Comparison of ENCODE assay signal across 10 cellular contexts in genomic region chr5:402615-403359, GRCh38. TPM values are rescaled to one million over a fixed set of nuclear protein-coding genes. Genes with fewer than 3 reads are reported as not detected.
A peak's percentile ranks its signal among the peaks of the same experiment; 100 is the strongest.
DNase-seq lines count a peak whose midpoint lies in the region; ATAC-seq and TF ChIP-seq lines count a peak whose summit lies in the region.
"Had no signal": no experiment of that assay in that cellular context is flagged by ENCODE, and none has a peak within 500 bp of the region (broad histone marks: within the 10 kb centered on the region; RNA-seq: fewer than 3 reads in every experiment).

No MANE protein-coding gene starts in this region.

- CTCF ChIA-PET in CD4-positive, alpha-beta T cell (lab: Charles Lee) = no interaction called here

- intact Hi-C loops in CD4-positive, alpha-beta T cell (cut with DNase I, micrococcal nuclease) = no loop called here

- no peaks in the 10 kb centered on the region for H3K4me1 Mint-ChIP-seq in CD4-positive, alpha-beta T cell (ENCODE audit: low read depth)

- H3K36me3 ChIP-seq in hepatocyte (replicated peaks; ENCODE audit: insufficient read depth, low read depth) = no peaks in the 10 kb centered on the region
- H3K36me3 ChIP-seq: breast epithelium had no signal

- no peak for TF ChIP-seq CTCF in hepatocyte (IDR thresholded peaks at IDR 0.05; ENCODE audit: poor library complexity)
- no peak for TF ChIP-seq CTCF in CD4-positive, alpha-beta T cell (IDR thresholded peaks at IDR 0.05)

- ATAC-seq in GM18508 (IDR thresholded peaks at IDR 0.05; ENCODE audit: insufficient read depth, unreplicated experiment) (peak; percentile 37), GM21717 (IDR thresholded peaks at IDR 0.05; ENCODE audit: unreplicated experiment) (peak; percentile 53)
- ATAC-seq in CD4-positive, alpha-beta T cell (ENCODE audit: poor library complexity) = no peak
- ATAC-seq: left colon had no signal

- no peak overlapping the region for H3K4me3 Mint-ChIP-seq in CD4-positive, alpha-beta T cell

- 91% methylated on average over 20 of the region's 20 CpGs for WGBS in hepatocyte (ENCODE audit: low lambda C conversion rate, missing lambda C conversion rate)

- H3K27me3 Mint-ChIP-seq in CD4-positive, alpha-beta T cell = peaks cover 39% of the 10 kb centered on the region

- no peak overlapping the region for H3K4me3 ChIP-seq in hepatocyte
- H3K4me3 ChIP-seq: breast epithelium had no signal

- POLR2A ChIA-PET in CD4-positive, alpha-beta T cell (lab: Charles Lee) = no interaction called here

- no peaks in the 10 kb centered on the region for H3K79me2 ChIP-seq in hepatocyte

- no peaks in the 10 kb centered on the region for H3K9me3 ChIP-seq in hepatocyte (ENCODE audit: low read depth)
- no peaks in the 10 kb centered on the region for H3K9me3 ChIP-seq in CD4-positive, alpha-beta T cell (ENCODE audit: control insufficient read depth, low read length)
- H3K9me3 ChIP-seq: breast epithelium had no signal

- H2AFZ ChIP-seq in hepatocyte = no peak overlapping the region

- H3K4me2 ChIP-seq in hepatocyte = no peak overlapping the region

- H4K20me1 ChIP-seq in hepatocyte (ENCODE audit: insufficient read depth, poor library complexity, severe bottlenecking) = no peaks in the 10 kb centered on the region

- H3K9me2 ChIP-seq in hepatocyte (replicated peaks; ENCODE audit: insufficient read depth) = no peaks in the 10 kb centered on the region

- peak overlapping the region; percentile 31 for H3K27ac ChIP-seq in hepatocyte
- no peak overlapping the region for H3K27ac ChIP-seq in CD4-positive, alpha-beta T cell (ENCODE audit: low read depth, low read length)
- H3K27ac ChIP-seq: breast epithelium had no signal

- DNase-seq in Kasumi-1 (lab: John Stamatoyannopoulos, UW) = peak; percentile 18 to 30
- no peak for DNase-seq in hepatocyte (ENCODE audit: low spot score)
- DNase-seq in NCI-H1105 treated with DMSO at 0.1 percent for 48 hours (lab: John Stamatoyannopoulos, UW) = no peak
- no peak for DNase-seq in ureter (ENCODE audit: low spot score)
- no peak for DNase-seq in CD4-positive, alpha-beta T cell
- no peak for DNase-seq in NK-92 (lab: John Stamatoyannopoulos, UW; ENCODE audit: unreplicated experiment)
- DNase-seq: left colon had no signal

- H3K27me3 ChIP-seq in hepatocyte = no peaks in the 10 kb centered on the region
- H3K27me3 ChIP-seq in CD4-positive, alpha-beta T cell (ENCODE audit: control insufficient read depth, insufficient read depth, low read length) = peaks cover 22% of the 10 kb centered on the region

- peaks cover 20% of the 10 kb centered on the region for H3K4me1 ChIP-seq in hepatocyte (ENCODE audit: insufficient read depth)
- H3K4me1 ChIP-seq: breast epithelium had no signal

- H3K27ac Mint-ChIP-seq in CD4-positive, alpha-beta T cell = no peak overlapping the region

- H3K36me3 Mint-ChIP-seq in CD4-positive, alpha-beta T cell (ENCODE audit: low read depth) = no peaks in the 10 kb centered on the region

- no peaks in the 10 kb centered on the region for H3K9me3 Mint-ChIP-seq in CD4-positive, alpha-beta T cell

RNA-seq across cellular contexts. Expression of gene EXOC3, which starts 40.2 kb away (rescaled TPM):
- total RNA-seq in hepatocyte (30.9 and 38.3 TPM in 2 replicates), ureter (63.3 TPM)
- 36.1 and 45.3 TPM in 2 replicates for polyA plus RNA-seq in hepatocyte
- total RNA-seq in CD4-positive, alpha-beta T cell = 10 to 100 TPM; 82.4 to 84.1 TPM

Comparison
In these comparisons a context has a peak if more than half of its experiments do, and no peak if none do; other contexts are left out.
1. DNase-seq: peak in Kasumi-1 (2 of 2); none in hepatocyte (single experiment), NCI-H1105 treated with DMSO at 0.1 percent for 48 hours (single experiment), ureter (single experiment), CD4-positive, alpha-beta T cell (0 of 10) and NK-92 (single experiment).